ENCODE assay signal across 8 cellular contexts in the genomic region with DNA sequence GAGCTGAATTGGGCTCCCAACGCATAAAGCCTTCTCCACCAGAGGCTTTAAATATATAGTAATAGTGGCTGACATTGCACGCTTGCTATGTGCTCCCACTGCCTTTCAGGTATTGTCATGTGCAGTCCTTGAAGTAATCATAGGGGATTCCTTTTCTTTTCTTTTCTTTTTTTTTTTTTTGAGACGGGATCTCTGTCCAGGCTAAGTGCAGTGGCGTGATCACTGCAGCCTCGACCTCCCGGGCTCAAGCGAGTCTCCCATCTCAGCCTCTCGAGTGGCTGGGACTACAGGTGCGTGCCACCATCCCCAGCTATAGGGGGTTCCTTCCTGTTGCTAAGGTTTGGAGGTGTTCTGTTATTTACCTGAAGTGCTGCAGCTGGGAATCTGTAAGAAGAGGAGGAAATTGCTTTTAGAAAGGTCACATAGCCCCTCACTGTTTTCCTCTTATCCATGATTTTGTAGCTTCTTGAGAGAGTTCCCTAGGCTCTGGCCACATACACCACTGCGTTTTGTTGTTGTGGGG. TPM values are rescaled to one million over a fixed set of nuclear protein-coding genes. Genes with fewer than 3 reads are reported as not detected.
DNase-seq lines count a peak whose midpoint lies in the region; ATAC-seq, FAIRE-seq and TF ChIP-seq lines count a peak whose summit lies in the region.

No MANE protein-coding gene starts in this region.

- H3K4me3 ChIP-seq in heart left ventricle (peak overlapping the region; percentile 50 to 94 (median 77)), bronchial epithelial cell (ENCODE audit: low read depth, low read length) (peak overlapping the region; percentile 93), mononuclear cell (ENCODE audit: low read length) (peak overlapping the region; percentile 97), aorta (ENCODE audit: low read length in 2 of 2) (peak overlapping the region; percentile 46 to 75)

- TF ChIP-seq CTCF in heart left ventricle (IDR thresholded peaks at IDR 0.05) = no peak
- no peak for TF ChIP-seq CTCF in bronchial epithelial cell (IDR thresholded peaks at IDR 0.05; ENCODE audit: insufficient read depth, low read length, severe bottlenecking)

- no peak for TF ChIP-seq POLR2A in heart left ventricle (IDR thresholded peaks at IDR 0.05)

- 9 to 16% (median 13%) methylated on average over 10 of the region's 10 CpGs for WGBS in heart left ventricle, 4 donors
- 14 to 16% methylated on average over 10 of the region's 10 CpGs for WGBS in aorta, 2 donors

- DNase-seq in heart left ventricle (no peak), Right ventricle myocardium inferior (ENCODE audit: missing footprints) (no peak), bronchial epithelial cell (ENCODE audit: low read depth) (no peak), aorta (peak; percentile 43 to 58)
- DNase-seq in stimulated activated CD4-positive, alpha-beta T cell treated with anti-CD3 and anti-CD28 coated beads, Interleukin-2, amount 100 ng/mL, for 24 hours = no peak

- intact Hi-C loops in heart left ventricle (cut with DNase I) (loop anchor here in 1 of 10 donors (10.0 kb wide), 2 partner anchors 64 to 414 kb away; no protein-coding TSS in a partner anchor), Right ventricle myocardium inferior (cut with DNase I) (loop anchor here (5.0 kb wide), 1 partner anchor 157 kb away; the partner anchor contains the start of gene AOC2), aorta (cut with DNase I) (loop anchor here in 1 of 2 donors (10.0 kb wide), 1 partner anchor 154 kb away; the partner anchor contains the start of gene AOC2)

- H3K9me3 ChIP-seq in heart left ventricle (no peaks in the 10 kb centered on the region), mononuclear cell (ENCODE audit: low read depth, low read length) (no peaks in the 10 kb centered on the region), aorta (ENCODE audit: control insufficient read depth, low read length) (no peaks in the 10 kb centered on the region)

- H3K27me3 ChIP-seq in heart left ventricle (no peaks in the 10 kb centered on the region), bronchial epithelial cell (ENCODE audit: control insufficient read depth, insufficient read depth, low read length) (no peaks in the 10 kb centered on the region), mononuclear cell (ENCODE audit: insufficient read depth, low read length) (no peaks in the 10 kb centered on the region), aorta (ENCODE audit: control insufficient read depth in 1 of 2, insufficient read depth in 2 of 2, low read length in 1 of 2) (no peaks in the 10 kb centered on the region)

- FAIRE-seq in bronchial epithelial cell (lab: Jason Lieb, UNC) = no peak

- ATAC-seq in heart left ventricle (no peak), Right ventricle myocardium inferior (no peak), aorta (ENCODE audit: low FRiP score) (no peak), HG03342 (IDR thresholded peaks at IDR 0.05; ENCODE audit: unreplicated experiment) (no peak), HG02852 (IDR thresholded peaks at IDR 0.05; ENCODE audit: unreplicated experiment) (no peak)

- H3K27ac ChIP-seq in heart left ventricle = peak overlapping the region in 11 of 12 donors; percentile 57 to 97 (median 87)
- H3K27ac ChIP-seq in aorta (ENCODE audit: low read depth in 1 of 2, low read length in 2 of 2) = peak overlapping the region in 1 of 2 donors; percentile 83

- H3K4me1 ChIP-seq in heart left ventricle = peaks cover 7 to 40% (median 16%) of the 10 kb centered on the region in 12 donors
- H3K4me1 ChIP-seq in mononuclear cell (ENCODE audit: insufficient read depth, low read length) = peaks cover 47% of the 10 kb centered on the region
- H3K4me1 ChIP-seq in aorta (ENCODE audit: control insufficient read depth in 1 of 2, insufficient read depth in 2 of 2, low read length in 2 of 2) = no peaks in the 10 kb centered on the region

- peaks cover 0 to 55% (median 45%) of the 10 kb centered on the region in 9 donors for H3K36me3 ChIP-seq in heart left ventricle
- peaks cover 22% of the 10 kb centered on the region for H3K36me3 ChIP-seq in bronchial epithelial cell (ENCODE audit: control insufficient read depth, insufficient read depth, low read length)
- peaks cover 0 to 5% of the 10 kb centered on the region in 2 donors for H3K36me3 ChIP-seq in aorta (ENCODE audit: control insufficient read depth in 1 of 2, insufficient read depth in 2 of 2, low read length in 1 of 2)

RNA-seq across cellular contexts. Expression of gene RPL27, which starts 0.8 kb away (rescaled TPM):
- total RNA-seq in heart left ventricle = 100 to 1,000 TPM; 477 to 796 (median 664) TPM
- polyA plus RNA-seq in heart left ventricle = 1,000 to 10,000 TPM; 1,976 to 2,590 TPM
- 791 TPM for total RNA-seq in Right ventricle myocardium inferior
- total RNA-seq in bronchial epithelial cell = 1,341 and 1,431 TPM in 2 replicates
- 1,456 TPM for total RNA-seq in mononuclear cell
- total RNA-seq in aorta = 100 to 1,000 TPM; 723 to 755 TPM
- polyA plus RNA-seq in aorta = 1,000 to 10,000 TPM; 3,011 to 6,939 TPM

RNA-seq across cellular contexts. Expression of gene IFI35, which starts 7.5 kb away (rescaled TPM):
- total RNA-seq in heart left ventricle (10 to 100 TPM in 8 of 9 donors, 1 to 10 TPM in 1; 8.4 to 66.7 (median 11.9) TPM), Right ventricle myocardium inferior (15.9 TPM), bronchial epithelial cell (0.79 and 2.4 TPM in 2 replicates), mononuclear cell (9.6 TPM), aorta (10 to 100 TPM; 24.8 to 35.3 TPM)
- polyA plus RNA-seq in heart left ventricle (10 to 100 TPM in 1 of 2 donors, 1 to 10 TPM in 1; 9.2 to 12.5 TPM), aorta (10 to 100 TPM; 34.2 to 45.2 TPM)

RNA-seq across cellular contexts. Expression of gene RUNDC1, which starts 18.7 kb away (rescaled TPM):
- total RNA-seq in heart left ventricle (10 to 100 TPM in 8 of 9 donors, 1 to 10 TPM in 1; 9.8 to 15.9 (median 11.4) TPM), Right ventricle myocardium inferior (10.4 TPM), bronchial epithelial cell (10.3 and 11.8 TPM in 2 replicates), mononuclear cell (9.6 TPM), aorta (10 to 100 TPM; 10.6 to 16.0 TPM)
- polyA plus RNA-seq in heart left ventricle (10 to 100 TPM in 1 of 2 donors, 1 to 10 TPM in 1; 5.5 to 14.4 TPM), aorta (1 to 10 TPM; 2.4 to 7.3 TPM)

RNA-seq across cellular contexts. Expression of gene PTGES3L, which starts 19.2 kb away (rescaled TPM):
- total RNA-seq in heart left ventricle (10 to 100 TPM; 24.6 to 48.4 (median 41.2) TPM), Right ventricle myocardium inferior (51.0 TPM), bronchial epithelial cell (under 0.01 and 0.13 TPM in 2 replicates), mononuclear cell (0.31 TPM), aorta (1 to 10 TPM; 2.5 to 6.6 TPM)
- polyA plus RNA-seq in heart left ventricle (10 to 100 TPM; 41.5 to 58.0 TPM), aorta (1 to 10 TPM; 3.2 to 5.5 TPM)

RNA-seq across cellular contexts. Expression of gene VAT1, which starts 23.1 kb away (rescaled TPM):
- 100 to 1,000 TPM in 5 of 9 donors, 10 to 100 TPM in 4; 69.7 to 138 (median 108) TPM for total RNA-seq in heart left ventricle
- 10 to 100 TPM; 64.5 to 91.2 TPM for polyA plus RNA-seq in heart left ventricle
- total RNA-seq in Right ventricle myocardium inferior = 90.5 TPM
- 88.7 and 101 TPM in 2 replicates for total RNA-seq in bronchial epithelial cell
- 20.0 TPM for total RNA-seq in mononuclear cell
- 100 to 1,000 TPM; 165 to 241 TPM for total RNA-seq in aorta
- polyA plus RNA-seq in aorta = 10 to 100 TPM; 55.7 to 65.3 TPM

Comparison
In these comparisons a context has a peak if more than half of its experiments do, and no peak if none do; other contexts are left out.
1. DNase-seq: peak in aorta (2 of 2); none in heart left ventricle (0 of 5), Right ventricle myocardium inferior (single experiment), bronchial epithelial cell (single experiment) and stimulated activated CD4-positive, alpha-beta T cell treated with anti-CD3 and anti-CD28 coated beads, Interleukin-2, amount 100 ng/mL, for 24 hours (0 of 2).
2. Peak in every context shown above with its lines, with median percentiles within 50 percentile points of each other: H3K4me3 ChIP-seq.